1 cellular context compared by ENCODE assay signal in the genomic region with DNA sequence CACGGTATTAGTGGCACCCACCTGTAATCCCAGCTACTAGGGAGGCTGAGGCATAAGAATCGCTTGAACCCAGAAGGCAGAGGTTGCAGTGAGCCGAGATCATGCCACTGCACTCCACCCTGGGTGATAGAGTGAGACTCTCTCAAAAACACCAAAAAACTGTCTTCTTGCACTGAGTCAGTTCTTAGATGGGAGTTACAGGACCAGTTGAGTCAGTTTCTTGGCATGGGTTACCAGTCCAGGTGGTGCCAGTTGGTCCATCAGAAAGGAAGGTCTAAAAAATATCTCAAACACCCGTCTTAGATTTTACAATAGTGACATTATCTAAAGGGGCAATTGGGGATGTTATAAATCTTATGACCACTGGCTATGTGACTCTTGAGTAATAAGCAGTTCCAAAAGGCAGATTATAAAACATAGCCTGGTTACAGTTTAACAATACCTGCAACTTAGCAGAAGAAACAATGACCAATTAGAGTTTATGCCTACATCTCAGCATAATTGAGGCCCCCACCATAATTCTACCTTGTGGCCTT.
TF ChIP-seq lines count a peak whose summit lies in the region.

No MANE protein-coding gene starts in this region.

TF ChIP-seq in IMR-90, 13 proteins besides CTCF, POLR2A, EP300 and RAD21 (continued from another document):
- no peak for TF ChIP-seq MAFK (IDR thresholded peaks at IDR 0.05; ENCODE audit: low read depth, low read length)
- no peak for TF ChIP-seq RCOR1 (IDR thresholded peaks at IDR 0.05; ENCODE audit: insufficient replicate concordance, low read length)
- no peak for TF ChIP-seq CHD1 (IDR thresholded peaks at IDR 0.05; ENCODE audit: low read depth, low read length)
- TF ChIP-seq MAZ (IDR thresholded peaks at IDR 0.05; ENCODE audit: borderline replicate concordance, low read depth, low read length): no peak
- no peak for TF ChIP-seq MXI1 (IDR thresholded peaks at IDR 0.05; ENCODE audit: borderline replicate concordance, low read depth, low read length)
TF ChIP-seq in IMR-90: peak in this region for 0.
